Comparison of ENCODE assay signal across 11 cellular contexts in the genomic region with DNA sequence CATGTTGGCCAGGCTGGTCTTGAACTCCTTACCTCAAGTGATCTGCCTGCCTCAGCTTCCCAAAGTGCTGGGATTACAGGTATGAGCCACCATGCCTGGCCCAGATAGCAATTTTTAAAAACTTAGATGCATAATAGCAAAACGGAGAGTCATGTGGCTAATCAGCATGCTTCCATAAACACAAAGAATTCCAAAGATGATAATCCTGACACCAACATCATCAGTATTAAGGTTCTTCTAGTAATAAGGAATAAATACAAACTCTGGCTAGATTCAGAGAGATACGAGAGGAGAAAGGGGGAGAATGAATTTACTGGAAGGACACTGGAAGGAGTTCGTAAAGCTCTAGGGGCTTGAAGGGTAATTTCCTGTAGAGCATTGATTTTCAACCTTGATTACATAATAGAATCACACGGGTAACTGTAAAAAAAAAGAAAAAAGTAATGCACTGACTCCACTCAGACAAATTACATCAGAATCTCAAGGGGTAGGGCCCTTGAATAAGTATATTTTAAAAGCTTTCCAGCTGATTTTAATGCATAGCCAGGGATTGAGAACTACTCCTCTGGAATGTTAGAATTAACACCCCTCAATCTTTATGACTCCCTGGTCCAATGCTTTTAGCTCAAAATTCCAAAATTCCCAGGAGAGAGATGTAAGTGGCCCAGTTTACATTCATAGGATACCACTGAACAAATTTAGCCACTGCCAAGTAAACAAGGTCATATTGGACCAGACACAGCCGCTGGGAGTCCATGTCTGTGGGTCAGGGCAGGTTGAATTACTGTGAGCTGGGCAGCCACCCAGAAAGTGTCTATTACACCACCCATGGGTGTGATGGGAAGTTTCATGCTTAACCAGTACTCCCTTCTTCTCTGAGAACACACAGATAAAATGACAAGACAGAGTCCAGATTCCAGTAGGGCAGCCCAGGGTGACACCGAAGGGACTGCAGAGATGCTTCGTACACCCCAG.
A peak's percentile ranks its signal among the peaks of the same experiment; 100 is the strongest.
DNase-seq lines count a peak whose midpoint lies in the region; ATAC-seq and TF ChIP-seq lines count a peak whose summit lies in the region.
"Had no signal": no experiment of that assay in that cellular context is flagged by ENCODE, and none has a peak within 500 bp of the region (broad histone marks: within the 10 kb centered on the region; RNA-seq: fewer than 3 reads in every experiment).

No MANE protein-coding gene starts in this region.

- no peaks in the 10 kb centered on the region for H3K27me3 ChIP-seq in PC-3 (ENCODE audit: low read length)
- H3K27me3 ChIP-seq: neural progenitor cell had no signal

- intact Hi-C loops in PC-3 (cut with micrococcal nuclease): no loop called here

- no peak overlapping the region for H2AFZ ChIP-seq in PC-3 (ENCODE audit: low read length)
- H2AFZ ChIP-seq: neural progenitor cell had no signal

- H3K79me2 ChIP-seq in PC-3 (ENCODE audit: low read length): no peaks in the 10 kb centered on the region

- no peak overlapping the region for H3K27ac Mint-ChIP-seq in activated T-helper 17 cell treated with anti-CD3 and anti-CD28 coated beads, Interleukin-2, amount 50 U/mL, for 72 hours
- H3K27ac Mint-ChIP-seq in type B pancreatic cell: no peak overlapping the region
- H3K27ac Mint-ChIP-seq: neural progenitor cell had no signal

- peaks cover 16% of the 10 kb centered on the region for H3K4me1 ChIP-seq in PC-3 (ENCODE audit: insufficient read depth, low read length)
- H3K4me1 ChIP-seq: neural progenitor cell had no signal

- no peaks in the 10 kb centered on the region for H3K36me3 ChIP-seq in PC-3 (ENCODE audit: low read depth, low read length)
- H3K36me3 ChIP-seq: neural progenitor cell had no signal

- H3K27ac ChIP-seq in PC-3 (ENCODE audit: low read length): no peak overlapping the region
- H3K27ac ChIP-seq: neural progenitor cell had no signal

- BruUV-seq in PC-3 (replicated peaks; lab: Mats Ljungman, UMichigan): no TSS peak

- H3F3A ChIP-seq in PC-3 (ENCODE audit: low read length, unreplicated experiment): no peaks in the 10 kb centered on the region

- peaks cover under 1% of the 10 kb centered on the region for H3K27me3 Mint-ChIP-seq in activated T-helper 17 cell treated with anti-CD3 and anti-CD28 coated beads, Interleukin-2, amount 50 U/mL, for 72 hours
- H3K27me3 Mint-ChIP-seq in type B pancreatic cell: no peaks in the 10 kb centered on the region

- no peak overlapping the region for H3K4me3 Mint-ChIP-seq in activated T-helper 17 cell treated with anti-CD3 and anti-CD28 coated beads, Interleukin-2, amount 50 U/mL, for 72 hours
- no peak overlapping the region for H3K4me3 Mint-ChIP-seq in type B pancreatic cell
- H3K4me3 Mint-ChIP-seq: neural progenitor cell had no signal

- H3K9me3 ChIP-seq in PC-3 (ENCODE audit: low read length): no peaks in the 10 kb centered on the region

- H3K4me3 ChIP-seq in PC-3 (ENCODE audit: low read length): no peak overlapping the region
- H3K4me3 ChIP-seq in retinal pigment epithelial cell (ENCODE audit: low read length): no peak overlapping the region
- H3K4me3 ChIP-seq: neural progenitor cell had no signal

- peak; percentile 83 for DNase-seq in EH (ENCODE audit: low read depth)
- peak; percentile 24 for DNase-seq in PC-3
- DNase-seq in glomerular visceral epithelial cell (ENCODE audit: extremely low spot score): peak; percentile 7
- peak; percentile 64 for DNase-seq in retinal pigment epithelial cell (ENCODE audit: low read depth)
- DNase-seq in type B pancreatic cell (ENCODE audit: extremely low spot score, unreplicated experiment): no peak
- DNase-seq in central memory CD4-positive, alpha-beta T cell: no peak
- DNase-seq: hypothalamus, NCI-H187 treated with DMSO at 0.1 percent for 48 hours had no signal

- 0 out of 2 replicates have a peak, but pooled peaks have one; percentile 18 for ATAC-seq in PC-3
- no peak for ATAC-seq in activated T-helper 17 cell treated with anti-CD3 and anti-CD28 coated beads, Interleukin-2, amount 50 U/mL, for 72 hours (replicated peaks)
- no peak for ATAC-seq in HG03571 (IDR thresholded peaks at IDR 0.05; ENCODE audit: unreplicated experiment)

- no peak overlapping the region for H3K9ac ChIP-seq in PC-3 (ENCODE audit: low read length)
- H3K9ac ChIP-seq: neural progenitor cell had no signal

- POLR2A ChIA-PET in PC-3 (lab: Charles Lee; ENCODE audit: unreplicated experiment): no interaction called here

- TF ChIP-seq CTCF in PC-3 (conservative IDR thresholded peaks at IDR 0.05; ENCODE audit: low read depth, low read length) (no peak), retinal pigment epithelial cell (conservative IDR thresholded peaks at IDR 0.05; ENCODE audit: low read depth, low read length) (no peak), type B pancreatic cell (conservative IDR thresholded peaks at IDR 0.05) (no peak)

- no peaks in the 10 kb centered on the region for H3K9me2 ChIP-seq in PC-3 (replicated peaks; ENCODE audit: low read length)

- H3K4me2 ChIP-seq in PC-3 (ENCODE audit: low read length): no peak overlapping the region
- H3K4me2 ChIP-seq: neural progenitor cell had no signal

- H3K4me1 Mint-ChIP-seq in activated T-helper 17 cell treated with anti-CD3 and anti-CD28 coated beads, Interleukin-2, amount 50 U/mL, for 72 hours: no peaks in the 10 kb centered on the region
- peaks cover 21% of the 10 kb centered on the region for H3K4me1 Mint-ChIP-seq in type B pancreatic cell (ENCODE audit: unreplicated experiment)

- CTCF ChIA-PET in PC-3 (lab: Charles Lee): no interaction called here

- H3K36me3 Mint-ChIP-seq in activated T-helper 17 cell treated with anti-CD3 and anti-CD28 coated beads, Interleukin-2, amount 50 U/mL, for 72 hours (ENCODE audit: low read depth): no peaks in the 10 kb centered on the region
- no peaks in the 10 kb centered on the region for H3K36me3 Mint-ChIP-seq in type B pancreatic cell
- H3K36me3 Mint-ChIP-seq: neural progenitor cell had no signal

- H4K20me1 ChIP-seq in PC-3 (ENCODE audit: low read length): no peaks in the 10 kb centered on the region

- H3K9me3 Mint-ChIP-seq in activated T-helper 17 cell treated with anti-CD3 and anti-CD28 coated beads, Interleukin-2, amount 50 U/mL, for 72 hours: no peaks in the 10 kb centered on the region
- no peaks in the 10 kb centered on the region for H3K9me3 Mint-ChIP-seq in type B pancreatic cell
- H3K9me3 Mint-ChIP-seq: neural progenitor cell had no signal

Comparison
In these comparisons a context has a peak if more than half of its experiments do, and no peak if none do; other contexts are left out.
1. DNase-seq: peak in EH (single experiment), PC-3 (single experiment), glomerular visceral epithelial cell (single experiment) and retinal pigment epithelial cell (single experiment); none in type B pancreatic cell (single experiment) and central memory CD4-positive, alpha-beta T cell (single experiment).